1 cellular context compared by ENCODE assay signal in the genomic region with DNA sequence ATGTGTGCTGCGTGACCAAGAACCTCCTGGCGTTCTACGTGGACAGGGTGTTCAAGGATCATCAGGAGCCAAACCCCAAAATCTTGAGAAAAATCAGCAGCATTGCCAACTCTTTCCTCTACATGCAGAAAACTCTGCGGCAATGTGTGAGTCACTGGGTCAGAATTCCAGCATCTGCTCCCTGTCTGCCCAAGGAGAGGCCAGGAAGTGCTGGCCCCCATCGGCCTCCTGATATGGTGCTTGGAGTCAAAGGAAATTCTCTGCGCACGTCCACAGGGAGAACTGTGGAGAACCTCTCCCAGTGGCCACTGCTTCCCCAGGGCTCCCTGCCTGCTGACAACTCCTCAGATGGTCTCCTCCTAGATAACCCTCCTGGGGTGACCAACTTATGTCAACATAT.
A peak's percentile ranks its signal among the peaks of the same experiment; 100 is the strongest.
TF ChIP-seq lines count a peak whose summit lies in the region.

No MANE protein-coding gene starts in this region.

TF ChIP-seq in SK-N-SH, 30 proteins besides CTCF, POLR2A, EP300 and RAD21 (continued from another document):
- peak; percentile 73; the same call in 1 of the 2 replicates for TF ChIP-seq FOSL2 (IDR thresholded peaks at IDR 0.05; ENCODE audit: borderline replicate concordance, low read depth)
- TF ChIP-seq TAF1 (IDR thresholded peaks at IDR 0.05; ENCODE audit: borderline replicate concordance, low read depth, low read length), result no peak
- TF ChIP-seq POLR2AphosphoS5 (IDR thresholded peaks at IDR 0.05; ENCODE audit: low read depth, low read length), result no peak
- no peak for TF ChIP-seq RFX5 (IDR thresholded peaks at IDR 0.05; ENCODE audit: low read length)
- TF ChIP-seq NRF1 (IDR thresholded peaks at IDR 0.05; ENCODE audit: low read depth, low read length), result no peak
- peak; percentile 37; the same call in 1 of the 2 replicates for TF ChIP-seq NFIC (IDR thresholded peaks at IDR 0.05; ENCODE audit: borderline replicate concordance)
- TF ChIP-seq TEAD4 (IDR thresholded peaks at IDR 0.05; ENCODE audit: borderline replicate concordance, insufficient read depth), result 0 out of 2 replicates have a peak, but pooled peaks have one; percentile 33
- TF ChIP-seq CHD2 (IDR thresholded peaks at IDR 0.05; ENCODE audit: low read length, partially characterized antibody), result no peak
- TF ChIP-seq ELF1 (IDR thresholded peaks at IDR 0.05), result no peak
- TF ChIP-seq, protein P1, sequence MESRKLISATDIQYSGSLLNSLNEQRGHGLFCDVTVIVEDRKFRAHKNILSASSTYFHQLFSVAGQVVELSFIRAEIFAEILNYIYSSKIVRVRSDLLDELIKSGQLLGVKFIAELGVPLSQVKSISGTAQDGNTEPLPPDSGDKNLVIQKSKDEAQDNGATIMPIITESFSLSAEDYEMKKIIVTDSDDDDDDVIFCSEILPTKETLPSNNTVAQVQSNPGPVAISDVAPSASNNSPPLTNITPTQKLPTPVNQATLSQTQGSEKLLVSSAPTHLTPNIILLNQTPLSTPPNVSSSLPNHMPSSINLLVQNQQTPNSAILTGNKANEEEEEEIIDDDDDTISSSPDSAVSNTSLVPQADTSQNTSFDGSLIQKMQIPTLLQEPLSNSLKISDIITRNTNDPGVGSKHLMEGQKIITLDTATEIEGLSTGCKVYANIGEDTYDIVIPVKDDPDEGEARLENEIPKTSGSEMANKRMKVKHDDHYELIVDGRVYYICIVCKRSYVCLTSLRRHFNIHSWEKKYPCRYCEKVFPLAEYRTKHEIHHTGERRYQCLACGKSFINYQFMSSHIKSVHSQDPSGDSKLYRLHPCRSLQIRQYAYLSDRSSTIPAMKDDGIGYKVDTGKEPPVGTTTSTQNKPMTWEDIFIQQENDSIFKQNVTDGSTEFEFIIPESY (IDR thresholded peaks at IDR 0.05; ENCODE audit: borderline replicate concordance, low read depth), result no peak
